8 cellular contexts compared by ENCODE assay signal in the genomic region with DNA sequence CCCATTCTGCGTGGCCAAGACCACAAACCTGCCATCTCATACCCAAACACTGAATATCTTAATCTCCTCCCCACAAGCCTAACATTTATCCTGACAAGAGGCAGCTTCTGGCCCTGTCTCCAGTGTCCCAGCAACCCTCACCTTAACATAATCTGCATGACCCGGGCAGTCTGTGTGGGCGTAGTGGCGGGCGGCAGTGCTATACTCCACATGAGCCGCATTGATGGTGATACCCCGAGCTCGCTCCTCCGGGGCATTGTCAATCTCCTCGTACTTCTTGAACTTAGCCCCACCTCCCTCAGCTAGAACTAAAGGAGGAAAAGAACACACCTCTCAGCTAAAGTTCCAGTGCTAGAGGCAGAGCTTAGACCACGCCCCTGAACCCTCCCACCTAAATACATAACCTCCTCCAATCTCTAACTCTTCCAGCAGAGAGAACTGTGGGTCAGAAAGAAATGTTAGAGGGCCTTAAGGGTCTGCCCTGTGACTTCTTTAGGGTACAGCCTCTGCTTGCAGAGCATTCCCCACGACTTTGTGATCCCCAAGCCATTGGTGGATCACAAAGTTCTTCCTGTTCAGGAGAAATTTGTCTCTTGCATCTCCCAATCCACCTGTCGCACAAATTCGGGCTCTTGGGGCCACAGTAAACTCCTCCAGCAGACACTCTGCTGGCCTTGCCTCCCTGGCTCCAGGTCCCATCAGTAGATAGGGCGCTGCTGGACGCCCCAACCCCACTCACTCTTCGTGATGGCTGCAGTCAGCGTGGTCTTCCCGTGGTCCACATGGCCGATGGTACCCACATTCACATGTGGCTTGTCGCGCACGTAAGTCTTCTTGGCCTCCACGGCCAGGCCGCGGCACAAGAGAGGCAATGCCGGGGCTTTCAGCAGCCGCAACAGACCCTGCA. TPM values are rescaled to one million over a fixed set of nuclear protein-coding genes. Genes with fewer than 3 reads are reported as not detected.
DNase-seq lines count a peak whose midpoint lies in the region; ATAC-seq and TF ChIP-seq lines count a peak whose summit lies in the region.

No MANE protein-coding gene starts in this region.

- no peak overlapping the region for H3K18ac ChIP-seq in IMR-90 (ENCODE audit: low read depth, low read length)

- peaks cover 23% of the 10 kb centered on the region for H3K4me1 Mint-ChIP-seq in activated CD4-positive, alpha-beta T cell treated with anti-CD3 and anti-CD28 coated beads for 36 hours

- TF ChIP-seq RAD21 in IMR-90 (IDR thresholded peaks at IDR 0.05; ENCODE audit: low read length), result no peak

- H3K4me3 ChIP-seq in IMR-90 (ENCODE audit: insufficient read depth, low read depth, low read length) (peak overlapping the region; percentile 81), fibroblast of mammary gland (ENCODE audit: control insufficient read depth, low read depth, low read length) (peak overlapping the region; percentile 97), ovary (peak overlapping the region; percentile 99)

- peak overlapping the region; percentile 95 for H3K4me2 ChIP-seq in IMR-90 (ENCODE audit: low read depth, low read length)

- peak; percentile 20 for ATAC-seq in activated CD4-positive, alpha-beta T cell treated with anti-CD3 and anti-CD28 coated beads for 36 hours
- 0 out of 2 replicates have a peak, but pooled peaks have one; percentile 1 for ATAC-seq in IMR-90 (ENCODE audit: low read depth)
- ATAC-seq in GM19328 (IDR thresholded peaks at IDR 0.05; ENCODE audit: unreplicated experiment), result no peak

- CTCF ChIA-PET in activated CD4-positive, alpha-beta T cell treated with anti-CD3 and anti-CD28 coated beads for 36 hours (lab: Charles Lee), result interaction anchor here (0.7 to 5.0 kb wide), 7 partner anchors 8 to 1218 kb away, joined by 3 to 27 read pairs (median 4); a partner anchor contains a TSS
- CTCF ChIA-PET in IMR-90 (lab: Yijun Ruan, JAX), result interaction anchor here (0.6 kb wide), 1 partner anchor 115 kb away, joined by 3 read pairs; no protein-coding TSS in a partner anchor

- dilution Hi-C loops in IMR-90 (cut with HindIII; ENCODE audit: low sequenced_read_pairs, unreplicated experiment), result no loop called here

- peak overlapping the region; percentile 94 for H2AK5ac ChIP-seq in IMR-90 (ENCODE audit: low read depth, low read length)

- no peak for TF ChIP-seq EP300 in ovary (IDR thresholded peaks at IDR 0.05)

- peaks cover 11% of the 10 kb centered on the region for H4K20me1 ChIP-seq in IMR-90 (ENCODE audit: insufficient read depth, low read length)

- H2BK15ac ChIP-seq in IMR-90 (ENCODE audit: low read depth, low read length), result no peak overlapping the region

- H2BK20ac ChIP-seq in IMR-90 (ENCODE audit: low read depth, low read length), result no peak overlapping the region

- 17% methylated on average over 12 of the region's 28 CpGs; no CpG with 5 or more reads in 1 of the 2 experiments for WGBS in IMR-90 (ENCODE audit: extremely low coverage in 2 of 2, insufficient read length in 1 of 2), 2 experiments
- 14 to 24% (median 16%) methylated on average over 24 to 28 of the region's 28 CpGs for WGBS in ovary, 3 donors

- no peak overlapping the region for H2BK120ac ChIP-seq in IMR-90 (ENCODE audit: low read depth, low read length)

- peak overlapping the region; percentile 92 for H3K9ac ChIP-seq in IMR-90 (ENCODE audit: low read depth, low read length)

- 0 out of 2 replicates have a peak overlapping the region, but pooled peaks have one; percentile 74 for H4K91ac ChIP-seq in IMR-90 (ENCODE audit: insufficient read depth, low read depth, low read length)

- no peak for TF ChIP-seq CTCF in IMR-90 (conservative IDR thresholded peaks at IDR 0.05; ENCODE audit: low read depth, low read length)
- TF ChIP-seq CTCF in fibroblast of mammary gland (conservative IDR thresholded peaks at IDR 0.05; ENCODE audit: control insufficient read depth, insufficient read depth, low read depth, low read length), result no peak
- no peak for TF ChIP-seq CTCF in ovary (IDR thresholded peaks at IDR 0.05)

- peaks cover 43% of the 10 kb centered on the region for H3K36me3 Mint-ChIP-seq in activated CD4-positive, alpha-beta T cell treated with anti-CD3 and anti-CD28 coated beads for 36 hours (ENCODE audit: low read depth)

- H3K27ac ChIP-seq in IMR-90 (ENCODE audit: insufficient read depth, low read length) (peak overlapping the region; percentile 90), ovary (peak overlapping the region in 1 of 2 donors; percentile 82)

- H3K23ac ChIP-seq in IMR-90 (ENCODE audit: low read depth, low read length), result peak overlapping the region; percentile 47; the same call in 1 of the 2 replicates

- BruUV-seq in IMR-90 (replicated peaks; lab: Mats Ljungman, UMichigan), result TSS peak; percentile 81

- H2BK5ac ChIP-seq in IMR-90 (ENCODE audit: low read depth, low read length, poor library complexity, severe bottlenecking), result peak overlapping the region; percentile 73

- peak; percentile 65 for DNase-seq in activated CD4-positive, alpha-beta T cell treated with anti-CD3 and anti-CD28 coated beads for 36 hours
- DNase-seq in activated CD4-positive, alpha-beta T cell treated with anti-CD3 and anti-CD28 coated beads, Interleukin-2, amount 50 U/mL, for 1 hour, result no peak
- DNase-seq in IMR-90 (peak; percentile 12), fibroblast of mammary gland (ENCODE audit: low read depth) (peak; percentile 45), ovary (no peak), GDM1 (lab: John Stamatoyannopoulos, UW) (no peak)
- peak; percentile 66 for DNase-seq in activated CD4-positive, alpha-beta T cell treated with anti-CD3 and anti-CD28 coated beads for 48 hours

- intact Hi-C loops in activated CD4-positive, alpha-beta T cell treated with anti-CD3 and anti-CD28 coated beads for 36 hours (cut with DNase I, micrococcal nuclease), result loop anchor here (1.0 to 5.0 kb wide), 12 partner anchors 18 to 962 kb away; a partner anchor contains a TSS
- intact Hi-C loops in IMR-90 (cut with micrococcal nuclease) (loop anchor here (2.0 kb wide), 1 partner anchor 17 kb away; a partner anchor contains a TSS), ovary (cut with DNase I) (loop anchor here in 2 of 4 donors (2.0 kb wide), 1 partner anchor 17 kb away; a partner anchor contains a TSS)

- H3K56ac ChIP-seq in IMR-90 (ENCODE audit: extremely low read depth, insufficient read depth, low read length), result no peak overlapping the region; the same call in 1 of the 2 replicates

- H3K27me3 Mint-ChIP-seq in activated CD4-positive, alpha-beta T cell treated with anti-CD3 and anti-CD28 coated beads for 36 hours, result no peaks in the 10 kb centered on the region

- no peaks in the 10 kb centered on the region for H3K9me3 ChIP-seq in IMR-90 (ENCODE audit: control insufficient read depth, insufficient read depth, low read length)
- no peaks in the 10 kb centered on the region for H3K9me3 ChIP-seq in ovary

- peak overlapping the region; percentile 98 for H2AK9ac ChIP-seq in IMR-90 (replicated peaks; ENCODE audit: low read depth, low read length, poor library complexity)

- no peaks in the 10 kb centered on the region for H3K9me1 ChIP-seq in IMR-90 (ENCODE audit: insufficient read depth, low read length)

- peak overlapping the region; percentile 63; the same call in 1 of the 2 replicates for H3K14ac ChIP-seq in IMR-90 (replicated peaks; ENCODE audit: low read depth, low read length)

- in situ Hi-C loops in IMR-90 (cut with MboI; ENCODE audit: low sequenced_read_pairs), result no loop called here

- no peak for TF ChIP-seq POLR2A in IMR-90 (IDR thresholded peaks at IDR 0.05; ENCODE audit: low read depth, low read length)
- TF ChIP-seq POLR2A in ovary (IDR thresholded peaks at IDR 0.05), result no peak

- H3K4me1 ChIP-seq in IMR-90 (ENCODE audit: control insufficient read depth, insufficient read depth, low read length), result peaks cover 6% of the 10 kb centered on the region
- peaks cover 2% of the 10 kb centered on the region for H3K4me1 ChIP-seq in ovary (ENCODE audit: insufficient read depth)

- H3K79me1 ChIP-seq in IMR-90 (ENCODE audit: low read depth in 1 of 2, low read length in 2 of 2), result peaks cover 14 to 51% of the 10 kb centered on the region in 2 experiments; a peak in 3 of 4 replicates

- peak overlapping the region; percentile 5; the same call in 1 of the 2 replicates for H4K5ac ChIP-seq in IMR-90 (ENCODE audit: low read depth, low read length)

- no peaks in the 10 kb centered on the region for H3K9me3 Mint-ChIP-seq in activated CD4-positive, alpha-beta T cell treated with anti-CD3 and anti-CD28 coated beads for 36 hours (ENCODE audit: low read depth)

- peak overlapping the region; percentile 97 for H3K4me3 Mint-ChIP-seq in activated CD4-positive, alpha-beta T cell treated with anti-CD3 and anti-CD28 coated beads for 36 hours

- peak overlapping the region; percentile 96 for H2AFZ ChIP-seq in IMR-90 (replicated peaks; ENCODE audit: low read length, poor library complexity)

- peak overlapping the region; percentile 88 for H3K4ac ChIP-seq in IMR-90 (ENCODE audit: low read depth, low read length)

- H3K27me3 ChIP-seq in IMR-90 (ENCODE audit: control insufficient read depth, insufficient read depth, low read length) (no peaks in the 10 kb centered on the region), ovary (no peaks in the 10 kb centered on the region)

- H3K27ac Mint-ChIP-seq in activated CD4-positive, alpha-beta T cell treated with anti-CD3 and anti-CD28 coated beads for 36 hours, result peak overlapping the region; percentile 97

- peak overlapping the region; percentile 34 to 93; a peak in 2 of 4 replicates for H4K8ac ChIP-seq in IMR-90 (ENCODE audit: low read depth in 2 of 2, low read length in 2 of 2)

- POLR2A ChIA-PET in activated CD4-positive, alpha-beta T cell treated with anti-CD3 and anti-CD28 coated beads for 36 hours (lab: Charles Lee), result interaction anchor here (0.6 to 4.2 kb wide), 6 partner anchors 9 to 23 kb away, joined by 3 to 33 read pairs (median 8); a partner anchor contains a TSS
- POLR2A ChIA-PET in IMR-90 (lab: Charles Lee; ENCODE audit: unreplicated experiment), result interaction anchor here (1.2 kb wide), 1 partner anchor 13 kb away, joined by 3 read pairs; no protein-coding TSS in a partner anchor

- H3K36me3 ChIP-seq in IMR-90 (ENCODE audit: control insufficient read depth, insufficient read depth, low read length), result peaks cover 34% of the 10 kb centered on the region
- no peaks in the 10 kb centered on the region for H3K36me3 ChIP-seq in ovary

RNA-seq across cellular contexts. Expression of a gene that starts 0.7 kb away (rescaled TPM):
- 100 to 1,000 TPM; 224 to 241 TPM for total RNA-seq in activated CD4-positive, alpha-beta T cell treated with anti-CD3 and anti-CD28 coated beads for 36 hours
- total RNA-seq in IMR-90 (2012; rRNA removed) (80.3 and 88.0 TPM in 2 replicates), ovary (100 to 1,000 TPM in 4 of 7 donors, 10 to 100 TPM in 3; 75.7 to 123 (median 105) TPM)
- polyA plus RNA-seq in IMR-90 (2012; rRNA removed) (126 and 131 TPM in 2 replicates), ovary (100 to 1,000 TPM; 106 to 117 TPM)
- 136 and 158 TPM in 2 replicates for polyA plus RNA-seq in IMR-90 (2012; cell fraction: cytosol; rRNA removed)
- polyA plus RNA-seq in IMR-90 (2012; cell fraction: nucleus; rRNA removed; ENCODE audit: low replicate concordance), result 224 and 380 TPM in 2 replicates

RNA-seq across cellular contexts. Expression of a gene that starts 18.2 kb away (rescaled TPM):
- total RNA-seq in activated CD4-positive, alpha-beta T cell treated with anti-CD3 and anti-CD28 coated beads for 36 hours, result 10 to 100 TPM; 34.8 to 49.4 TPM
- total RNA-seq in IMR-90 (2012; rRNA removed) (3.9 and 4.7 TPM in 2 replicates), ovary (10 to 100 TPM; 30.8 to 76.9 (median 60.0) TPM)
- polyA plus RNA-seq in IMR-90 (2012; rRNA removed) (38.6 and 39.9 TPM in 2 replicates), ovary (10 to 100 TPM in 1 of 2 donors, 1 to 10 TPM in 1; 7.6 to 67.5 TPM)
- polyA plus RNA-seq in IMR-90 (2012; cell fraction: cytosol; rRNA removed), result 21.8 and 35.0 TPM in 2 replicates
- polyA plus RNA-seq in IMR-90 (2012; cell fraction: nucleus; rRNA removed; ENCODE audit: low replicate concordance), result 206 and 313 TPM in 2 replicates

RNA-seq across cellular contexts. Expression of a gene that starts 22.6 kb away (rescaled TPM):
- total RNA-seq in activated CD4-positive, alpha-beta T cell treated with anti-CD3 and anti-CD28 coated beads for 36 hours, result 100 to 1,000 TPM; 298 to 319 TPM
- total RNA-seq in IMR-90 (2012; rRNA removed) (10.3 and 12.9 TPM in 2 replicates), ovary (100 to 1,000 TPM in 2 of 7 donors, 10 to 100 TPM in 5; 36.2 to 143 (median 84.8) TPM)
- polyA plus RNA-seq in IMR-90 (2012; rRNA removed) (50.2 and 58.8 TPM in 2 replicates), ovary (10 to 100 TPM; 45.5 to 84.6 TPM)
- 38.2 and 65.5 TPM in 2 replicates for polyA plus RNA-seq in IMR-90 (2012; cell fraction: cytosol; rRNA removed)
- 162 and 355 TPM in 2 replicates for polyA plus RNA-seq in IMR-90 (2012; cell fraction: nucleus; rRNA removed; ENCODE audit: low replicate concordance)

RNA-seq across cellular contexts. Expression of a gene that starts 32.9 kb away (rescaled TPM):
- 1 to 10 TPM; 2.8 to 3.4 TPM for total RNA-seq in activated CD4-positive, alpha-beta T cell treated with anti-CD3 and anti-CD28 coated beads for 36 hours
- total RNA-seq in IMR-90 (2012; rRNA removed) (under 0.01 TPM in 1 of 2 replicates, not detected in the other), ovary (1 to 10 TPM in 2 of 7 donors, under 1 TPM in 5; 0.15 to 2.5 (median 0.41) TPM)
- polyA plus RNA-seq in IMR-90 (2012; rRNA removed) (0.56 and 0.63 TPM in 2 replicates), ovary (under 1 TPM; 0.53 to 0.90 TPM)
- 0.35 and 0.36 TPM in 2 replicates for polyA plus RNA-seq in IMR-90 (2012; cell fraction: cytosol; rRNA removed)
- polyA plus RNA-seq in IMR-90 (2012; cell fraction: nucleus; rRNA removed; ENCODE audit: low replicate concordance), result 6.0 and 9.8 TPM in 2 replicates

Comparison
In these comparisons a context has a peak if more than half of its experiments do, and no peak if none do; other contexts are left out.
1. DNase-seq: peak in activated CD4-positive, alpha-beta T cell treated with anti-CD3 and anti-CD28 coated beads for 36 hours (single experiment), IMR-90 (single experiment), activated CD4-positive, alpha-beta T cell treated with anti-CD3 and anti-CD28 coated beads for 48 hours (single experiment) and fibroblast of mammary gland (single experiment); none in activated CD4-positive, alpha-beta T cell treated with anti-CD3 and anti-CD28 coated beads, Interleukin-2, amount 50 U/mL, for 1 hour (single experiment), ovary (0 of 5) and GDM1 (single experiment).
2. Peak in every context shown above with its lines, with median percentiles within 50 percentile points of each other: H3K4me3 ChIP-seq.